Comparison of ENCODE assay signal across 22 cellular contexts in the genomic region with DNA sequence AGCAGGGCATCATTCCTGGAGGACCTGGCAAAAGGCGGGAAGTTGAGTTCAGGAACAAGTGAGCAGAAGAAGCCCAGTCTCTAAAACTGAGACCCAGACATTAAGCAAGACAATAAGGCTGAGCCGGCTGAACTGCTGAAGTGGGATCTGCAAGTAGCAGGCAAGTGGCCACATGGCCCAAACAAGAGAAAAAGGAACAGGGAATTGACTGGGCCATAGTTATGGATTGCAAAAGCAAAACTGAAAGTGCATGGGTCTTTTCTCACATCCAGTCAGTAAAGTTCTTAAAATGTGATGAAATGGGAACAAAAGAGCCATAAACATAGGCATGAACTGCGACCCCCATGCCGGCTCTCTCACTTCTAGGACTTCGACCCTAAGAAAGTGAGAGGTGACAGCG.
A peak's percentile ranks its signal among the peaks of the same experiment; 100 is the strongest.
DNase-seq lines count a peak whose midpoint lies in the region; ATAC-seq, FAIRE-seq and TF ChIP-seq lines count a peak whose summit lies in the region.
"Had no signal": no experiment of that assay in that cellular context is flagged by ENCODE, and none has a peak within 500 bp of the region (broad histone marks: within the 10 kb centered on the region; RNA-seq: fewer than 3 reads in every experiment).

No MANE protein-coding gene starts in this region.

- no peaks in the 10 kb centered on the region for H3K4me1 ChIP-seq in right lobe of liver
- H3K4me1 ChIP-seq in HepG2 (ENCODE audit: insufficient read depth, low read length): no peaks in the 10 kb centered on the region
- no peaks in the 10 kb centered on the region for H3K4me1 ChIP-seq in neural progenitor cell
- H3K4me1 ChIP-seq: SJSA1 had no signal

- no peak overlapping the region for H3K4me3 ChIP-seq in right lobe of liver
- H3K4me3 ChIP-seq in HepG2 (replicated peaks in 1 of 3; ENCODE audit: insufficient read depth in 1 of 3, low read depth in 2 of 3, low read length in 3 of 3): no peak overlapping the region
- no peak overlapping the region for H3K4me3 ChIP-seq in neural progenitor cell
- H3K4me3 ChIP-seq: MG63, SJSA1 had no signal

- H3K36me3 ChIP-seq in right lobe of liver: no peaks in the 10 kb centered on the region
- no peaks in the 10 kb centered on the region for H3K36me3 ChIP-seq in HepG2 (replicated peaks in 1 of 2; ENCODE audit: control insufficient read depth in 1 of 2, insufficient read depth in 2 of 2, low read length in 2 of 2)
- H3K36me3 ChIP-seq in neural progenitor cell: no peaks in the 10 kb centered on the region
- H3K36me3 ChIP-seq: MG63, SJSA1 had no signal

- no peaks in the 10 kb centered on the region for H3K79me2 ChIP-seq in HepG2 (ENCODE audit: insufficient read depth, low read length)
- H3K79me2 ChIP-seq in neural progenitor cell (ENCODE audit: low read depth): no peaks in the 10 kb centered on the region

- H3K4me1 Mint-ChIP-seq in natural killer cell (no peaks in the 10 kb centered on the region), neural progenitor cell (peaks cover 3% of the 10 kb centered on the region)

- peaks cover 11 to 14% of the 10 kb centered on the region in 2 donors for H3K27me3 Mint-ChIP-seq in natural killer cell (ENCODE audit: low read depth in 2 of 2)
- H3K27me3 Mint-ChIP-seq in neural progenitor cell (ENCODE audit: insufficient read depth, low read depth): peaks cover 5% of the 10 kb centered on the region

- TF ChIP-seq CTCF in right lobe of liver (IDR thresholded peaks at IDR 0.05) (no peak), HepG2 (CRISPR knock-in tag; IDR thresholded peaks at IDR 0.05) (no peak), natural killer cell (IDR thresholded peaks at IDR 0.05) (no peak), neural progenitor cell (IDR thresholded peaks at IDR 0.05) (no peak)

- intact Hi-C loops in right lobe of liver (cut with DNase I): no loop called here
- intact Hi-C loops in HepG2 (cut with micrococcal nuclease; ENCODE audit: unreplicated experiment): no loop called here
- intact Hi-C loops in natural killer cell (cut with micrococcal nuclease): no loop called here

- H3K9me3 Mint-ChIP-seq in natural killer cell (no peaks in the 10 kb centered on the region), neural progenitor cell (no peaks in the 10 kb centered on the region)

- H3K9me3 ChIP-seq in right lobe of liver (no peaks in the 10 kb centered on the region), HepG2 (ENCODE audit: low read length) (no peaks in the 10 kb centered on the region), neural progenitor cell (ENCODE audit: low read depth) (no peaks in the 10 kb centered on the region)
- H3K9me3 ChIP-seq: MG63, SJSA1 had no signal

- no peak for TF ChIP-seq POLR2A in right lobe of liver (IDR thresholded peaks at IDR 0.05)
- TF ChIP-seq POLR2A in HepG2 (IDR thresholded peaks at IDR 0.05; ENCODE audit: insufficient read depth in 1 of 2, low read depth in 2 of 2, low read length in 2 of 2): no peak

- H3K27ac Mint-ChIP-seq in natural killer cell (no peak overlapping the region), neural progenitor cell (no peak overlapping the region)

- CTCF ChIA-PET in HepG2 (lab: Yijun Ruan, JAX; ENCODE audit: low intra/inter-chr PET ratio, low total read pairs): no interaction called here

- H3K9ac ChIP-seq in HepG2 (ENCODE audit: insufficient read depth, low read depth, low read length) (no peak overlapping the region), neural progenitor cell (no peak overlapping the region)

- H3K4me2 ChIP-seq in HepG2 (ENCODE audit: low read depth, low read length) (no peak overlapping the region), neural progenitor cell (no peak overlapping the region)

- in situ Hi-C loops in HepG2 (cut with HindIII; ENCODE audit: extremely low pct_ligation_motif_present, low pct_unique_long_range_greater_than_20kb): no loop called here

- BruUV-seq in HepG2 (replicated peaks; lab: Mats Ljungman, UMichigan): no TSS peak

- ATAC-seq in right lobe of liver (peak; percentile 12 to 60 (median 28)), HepG2 (no peak), left lobe of liver (peak; percentile 37), natural killer cell (no peak)
- ATAC-seq: HCT116 had no signal

- H2AFZ ChIP-seq in HepG2 (ENCODE audit: low read length) (no peak overlapping the region), neural progenitor cell (replicated peaks) (no peak overlapping the region)

- no peaks in the 10 kb centered on the region for H3K27me3 ChIP-seq in right lobe of liver
- no peaks in the 10 kb centered on the region; a peak in 2 of 5 replicates for H3K27me3 ChIP-seq in HepG2 (ENCODE audit: control insufficient read depth in 1 of 2, insufficient read depth in 2 of 2, low read length in 2 of 2)
- no peaks in the 10 kb centered on the region for H3K27me3 ChIP-seq in neural progenitor cell
- H3K27me3 ChIP-seq: MG63 had no signal

- H3K36me3 Mint-ChIP-seq in natural killer cell (no peaks in the 10 kb centered on the region), neural progenitor cell (no peaks in the 10 kb centered on the region)

- 77% methylated on average over 6 of the region's 6 CpGs for WGBS in right lobe of liver (ENCODE audit: insufficient coverage, low coverage, low lambda C conversion rate, missing lambda C conversion rate)
- WGBS in HepG2 (ENCODE audit: low lambda C conversion rate): 38% methylated on average over 6 of the region's 6 CpGs

- H3F3A ChIP-seq in neural progenitor cell (ENCODE audit: low read depth): no peaks in the 10 kb centered on the region

- POLR2A ChIA-PET in HepG2 (lab: Yijun Ruan, JAX): no interaction called here

- H3K27ac ChIP-seq in right lobe of liver (no peak overlapping the region), HepG2 (ENCODE audit: extremely low read length, insufficient read depth, low read length) (no peak overlapping the region), substantia nigra (ENCODE audit: low read depth, low read length, poor library complexity, severe bottlenecking) (no peak overlapping the region), neural progenitor cell (no peak overlapping the region)
- H3K27ac ChIP-seq: C4-2B, SJSA1 had no signal

- TF ChIP-seq RAD21 in HepG2 (CRISPR knock-in tag; IDR thresholded peaks at IDR 0.05): no peak

- DNase-seq in right lobe of liver (no peak), HepG2 (ENCODE audit: low spot score) (no peak), SKM-1 (lab: John Stamatoyannopoulos, UW; ENCODE audit: unreplicated experiment) (peak; percentile 31), left lobe of liver (ENCODE audit: low spot score) (no peak), substantia nigra (lab: John Stamatoyannopoulos, UW) (no peak), NCI-H526 treated with DMSO at 0.1 percent for 48 hours (lab: John Stamatoyannopoulos, UW) (no peak), natural killer cell (no peak), neural progenitor cell (ENCODE audit: low spot score) (no peak)
- DNase-seq: MG63, NCI-H1105, NCI-H146, NCI-H2029 treated with DMSO at 0.1 percent for 48 hours, NCI-H226, NCI-H510A treated with DMSO at 0.1 percent for 48 hours, NCI-H774 had no signal

- TF ChIP-seq EP300 in HepG2 (IDR thresholded peaks at IDR 0.05; ENCODE audit: low read depth in 2 of 2, low read length in 2 of 2): no peak
- TF ChIP-seq EP300 in HepG2 (CRISPR knock-in tag; IDR thresholded peaks at IDR 0.05; ENCODE audit: borderline replicate concordance): no peak

- no peak for FAIRE-seq in HepG2 (lab: Jason Lieb, UNC)
- FAIRE-seq: G401.6, GM12892, GM19239, H1 had no signal

- H4K20me1 ChIP-seq in HepG2 (ENCODE audit: insufficient read depth, low read length) (no peaks in the 10 kb centered on the region), neural progenitor cell (ENCODE audit: low read depth) (no peaks in the 10 kb centered on the region)

- no peak overlapping the region for H3K4me3 Mint-ChIP-seq in natural killer cell
- H3K4me3 Mint-ChIP-seq in neural progenitor cell: no peak overlapping the region

TF ChIP-seq in HepG2, 621 proteins besides CTCF, POLR2A, EP300 and RAD21 (continues in another document):
- TF ChIP-seq ZNF276 (CRISPR knock-in tag; IDR thresholded peaks at IDR 0.05; ENCODE audit: low read depth) (no peak), AGO1 (IDR thresholded peaks at IDR 0.05; ENCODE audit: low read depth, low read length, poor library complexity, severe bottlenecking) (no peak), ZNF44 (CRISPR knock-in tag; IDR thresholded peaks at IDR 0.05) (no peak)
- TF ChIP-seq, protein P1, sequence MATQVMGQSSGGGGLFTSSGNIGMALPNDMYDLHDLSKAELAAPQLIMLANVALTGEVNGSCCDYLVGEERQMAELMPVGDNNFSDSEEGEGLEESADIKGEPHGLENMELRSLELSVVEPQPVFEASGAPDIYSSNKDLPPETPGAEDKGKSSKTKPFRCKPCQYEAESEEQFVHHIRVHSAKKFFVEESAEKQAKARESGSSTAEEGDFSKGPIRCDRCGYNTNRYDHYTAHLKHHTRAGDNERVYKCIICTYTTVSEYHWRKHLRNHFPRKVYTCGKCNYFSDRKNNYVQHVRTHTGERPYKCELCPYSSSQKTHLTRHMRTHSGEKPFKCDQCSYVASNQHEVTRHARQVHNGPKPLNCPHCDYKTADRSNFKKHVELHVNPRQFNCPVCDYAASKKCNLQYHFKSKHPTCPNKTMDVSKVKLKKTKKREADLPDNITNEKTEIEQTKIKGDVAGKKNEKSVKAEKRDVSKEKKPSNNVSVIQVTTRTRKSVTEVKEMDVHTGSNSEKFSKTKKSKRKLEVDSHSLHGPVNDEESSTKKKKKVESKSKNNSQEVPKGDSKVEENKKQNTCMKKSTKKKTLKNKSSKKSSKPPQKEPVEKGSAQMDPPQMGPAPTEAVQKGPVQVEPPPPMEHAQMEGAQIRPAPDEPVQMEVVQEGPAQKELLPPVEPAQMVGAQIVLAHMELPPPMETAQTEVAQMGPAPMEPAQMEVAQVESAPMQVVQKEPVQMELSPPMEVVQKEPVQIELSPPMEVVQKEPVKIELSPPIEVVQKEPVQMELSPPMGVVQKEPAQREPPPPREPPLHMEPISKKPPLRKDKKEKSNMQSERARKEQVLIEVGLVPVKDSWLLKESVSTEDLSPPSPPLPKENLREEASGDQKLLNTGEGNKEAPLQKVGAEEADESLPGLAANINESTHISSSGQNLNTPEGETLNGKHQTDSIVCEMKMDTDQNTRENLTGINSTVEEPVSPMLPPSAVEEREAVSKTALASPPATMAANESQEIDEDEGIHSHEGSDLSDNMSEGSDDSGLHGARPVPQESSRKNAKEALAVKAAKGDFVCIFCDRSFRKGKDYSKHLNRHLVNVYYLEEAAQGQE (IDR thresholded peaks at IDR 0.05; ENCODE audit: borderline replicate concordance in 1 of 2, low read depth in 1 of 2, low read length in 2 of 2): no peak

Comparison
In these comparisons a context has a peak if more than half of its experiments do, and no peak if none do; other contexts are left out.
1. ATAC-seq: peak in right lobe of liver (4 of 4) and left lobe of liver (single experiment); none in HepG2 (single experiment) and natural killer cell (0 of 3).